Comparison of ENCODE assay signal across 30 cellular contexts in the genomic region with DNA sequence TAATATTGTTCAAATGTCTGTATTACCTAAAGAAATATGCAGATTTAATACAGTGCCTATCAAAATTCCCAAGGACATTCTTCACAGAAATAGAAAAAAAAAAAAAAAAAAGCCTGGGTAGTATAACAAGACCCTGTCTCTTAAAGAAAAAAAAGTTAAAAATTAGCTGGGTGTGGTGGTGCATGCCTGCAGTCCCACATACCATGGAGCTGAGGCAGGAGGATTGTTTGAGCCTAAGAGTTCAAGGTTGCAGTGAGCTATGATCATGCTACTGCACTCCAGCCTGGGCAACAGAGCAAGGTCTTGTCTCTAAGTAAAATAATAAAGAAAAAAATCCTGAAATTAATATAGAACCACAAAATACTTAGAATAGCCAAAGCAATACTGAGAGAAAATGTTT. TPM values are rescaled to one million over a fixed set of nuclear protein-coding genes. Genes with fewer than 3 reads are reported as not detected.
"Had no signal": no experiment of that assay in that cellular context is flagged by ENCODE, and none has a peak within 500 bp of the region (broad histone marks: within the 10 kb centered on the region; RNA-seq: fewer than 3 reads in every experiment).

No MANE protein-coding gene starts in this region.

- DNase-seq: activated CD4-positive, alpha-beta T cell treated with anti-CD3 and anti-CD28 coated beads for 1 hour; activated CD4-positive, alpha-beta T cell treated with anti-CD3 and anti-CD28 coated beads for 48 hours; activated CD4-positive, alpha-beta T cell treated with anti-CD3 and anti-CD28 coated beads, Interleukin-2, amount 50 U/mL, for 4 hours; activated CD4-positive, CD25-positive, alpha-beta regulatory T cell; activated CD8-positive, alpha-beta T cell treated with anti-CD3 and anti-CD28 coated beads for 36 hours; activated gamma-delta T cell; activated naive CD4-positive, alpha-beta T cell treated with Interleukin-2 at 50 U/mL for 16 hours; activated naive CD8-positive, alpha-beta T cell treated with anti-CD3 and anti-CD28 coated beads, Interleukin-2, amount 10 ng/mL, durations not matched to agents 7 days and 5 days; activated T-cell treated with anti-CD3 and anti-CD28 coated beads, Interleukin-2, amount 50 U/mL, for 24 hours; amygdala; NCI-H1092 treated with DMSO at 0.1 percent for 48 hours; NCI-H1417; NCI-H1694; NCI-H1930; NCI-H2081 treated with DMSO at 0.1 percent for 48 hours; NCI-H226; NCI-H510A; NCI-H526; NCI-H748 treated with DMSO at 0.1 percent for 48 hours; NK-92 treated with Interleukin-12 subunit alpha and Interleukin-12 subunit beta, amount 100 ng/mL, for 24 hours; PC-9; Right ventricle myocardium superior; SJCRH30; T1000; WERI-Rb-1 had no signal

- H3K27ac ChIP-seq: ascending aorta, breast epithelium, PC-9, SJCRH30, SK-N-MC, WERI-Rb-1 had no signal

- H3K36me3 ChIP-seq: ascending aorta, breast epithelium, SJCRH30, WERI-Rb-1 had no signal

- ATAC-seq: activated CD8-positive, alpha-beta T cell treated with anti-CD3 and anti-CD28 coated beads for 36 hours; K562 had no signal

- H3K4me1 ChIP-seq: ascending aorta, breast epithelium, SJCRH30 had no signal

- H3K9me3 ChIP-seq: ascending aorta, breast epithelium, SJCRH30 had no signal

- H3K27me3 ChIP-seq: ascending aorta, breast epithelium had no signal

- H3K4me3 ChIP-seq: ascending aorta, breast epithelium, K562, PC-9, SJCRH30, SK-N-MC had no signal

- FAIRE-seq: K562 had no signal

RNA-seq across cellular contexts. Expression of gene SLC16A14, which starts 51.9 kb away (rescaled TPM):
- total RNA-seq: K562, OCI-LY7, SJCRH30 had no signal
